25 cellular contexts compared by ENCODE assay signal in the genomic region with DNA sequence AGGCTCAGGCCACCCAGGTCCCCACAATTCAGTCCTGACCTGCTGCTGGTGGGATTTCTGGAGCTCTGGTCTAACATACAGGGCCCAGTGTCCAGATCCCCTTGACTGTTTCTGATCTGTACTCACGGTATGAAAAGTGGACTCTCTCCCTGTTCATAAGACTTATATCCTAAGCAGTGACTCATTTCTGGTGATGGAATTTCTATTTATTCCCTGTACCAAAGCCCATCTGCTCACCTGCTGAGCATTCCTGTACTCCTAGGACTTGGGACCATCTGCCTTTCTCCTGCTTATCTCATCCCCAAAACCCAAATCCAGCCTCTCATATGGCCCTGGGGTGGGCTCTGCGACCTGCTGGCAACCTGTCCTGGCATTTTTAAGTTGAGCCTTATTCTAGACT.
"Had no signal": no experiment of that assay in that cellular context is flagged by ENCODE, and none has a peak within 500 bp of the region (broad histone marks: within the 10 kb centered on the region; RNA-seq: fewer than 3 reads in every experiment).

No MANE protein-coding gene starts in this region.

- DNase-seq: cortex of kidney; dorsolateral prefrontal cortex; effector CD8-positive, alpha-beta T cell; gastrocnemius medialis; heart right ventricle; hypothalamus; islet precursor cell; left cardiac atrium; left ventricle myocardium superior; mesenchymal stem cell; midbrain; naive B cell; occipital lobe; pancreas; right cardiac atrium; stimulated activated CD4-positive, alpha-beta T cell treated with anti-CD3 and anti-CD28 coated beads, Interleukin-4, amount 100 ng/mL, for 1 hour; stimulated activated CD8-positive, alpha-beta memory T cell treated with anti-CD3 and anti-CD28 coated beads, Interleukin-4, amount 100 ng/mL, for 48 hours; stimulated activated naive CD8-positive, alpha-beta T cell treated with anti-CD3 and anti-CD28 coated beads, Interleukin-15, Interleukin-2, amounts not matched to agents 100 U/mL and 50 U/mL, for 24 hours; tibial artery; upper lobe of right lung had no signal

- FAIRE-seq: pancreas had no signal

- H3K27ac ChIP-seq: gastrocnemius medialis, heart right ventricle, pancreas, tibial artery, upper lobe of right lung, vagina had no signal

- H3K4me1 ChIP-seq: tibial artery, upper lobe of right lung, vagina had no signal

- H3K4me3 ChIP-seq: dorsolateral prefrontal cortex, gastrocnemius medialis, heart right ventricle, lung, pancreas, smooth muscle cell, tibial artery, upper lobe of right lung, vagina had no signal

- ATAC-seq: esophagus mucosa; gastrocnemius medialis; heart right ventricle; left ventricle myocardium superior; pancreas; right cardiac atrium; stimulated activated effector memory CD8-positive, alpha-beta T cell treated with anti-CD3 and anti-CD28 coated beads, Interleukin-12 subunit alpha, Interleukin-12 subunit beta, amount 100 ng/mL, for 72 hours; stimulated activated naive CD8-positive, alpha-beta T cell treated with anti-CD3 and anti-CD28 coated beads, Interleukin-15, Interleukin-2, amounts not matched to agents 100 U/mL and 50 U/mL, for 24 hours; upper lobe of right lung had no signal

- H3K36me3 ChIP-seq: gastrocnemius medialis, heart right ventricle, pancreas, tibial artery, upper lobe of right lung, vagina had no signal

- H3K9me3 ChIP-seq: gastrocnemius medialis, heart right ventricle, pancreas, tibial artery, upper lobe of right lung, vagina had no signal

- H3K27me3 ChIP-seq: dorsolateral prefrontal cortex, gastrocnemius medialis, heart right ventricle, pancreas, tibial artery, upper lobe of right lung, vagina had no signal
